16 cellular contexts compared by ENCODE assay signal in the genomic region with DNA sequence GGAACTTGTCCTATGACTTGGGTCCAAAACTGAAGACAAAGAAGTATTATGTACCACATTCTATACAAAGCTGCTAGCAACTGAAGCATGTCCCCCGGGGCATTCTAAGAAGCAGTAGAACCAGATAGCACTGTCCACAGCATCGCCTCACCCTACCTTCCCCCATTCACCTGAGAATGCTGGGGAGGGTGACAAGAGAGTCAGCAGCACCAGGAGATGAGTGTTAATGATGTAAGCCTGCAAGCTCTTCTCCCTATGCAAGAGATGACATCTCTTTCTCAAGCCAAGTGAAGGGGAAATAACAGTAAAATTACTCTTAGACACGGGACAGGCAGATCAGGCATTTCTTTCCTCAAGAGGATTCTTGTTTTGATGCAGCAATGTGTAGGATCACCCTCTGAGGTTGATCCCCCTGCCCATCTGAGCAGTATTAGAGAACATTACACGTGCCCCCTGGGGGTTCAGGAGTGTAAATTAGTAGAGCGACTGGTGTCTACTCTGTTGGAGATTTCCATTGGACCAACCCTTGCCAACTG. TPM values are rescaled to one million over a fixed set of nuclear protein-coding genes. Genes with fewer than 3 reads are reported as not detected.
DNase-seq lines count a peak whose midpoint lies in the region; ATAC-seq and TF ChIP-seq lines count a peak whose summit lies in the region.
"Had no signal": no experiment of that assay in that cellular context is flagged by ENCODE, and none has a peak within 500 bp of the region (broad histone marks: within the 10 kb centered on the region; RNA-seq: fewer than 3 reads in every experiment).

No MANE protein-coding gene starts in this region.

- H3K36me3 Mint-ChIP-seq in activated B cell treated with CpG ODN at 0.5 μM for 24 hours (ENCODE audit: low read depth), result peaks cover 29% of the 10 kb centered on the region

- peak overlapping the region; percentile 55 for H3K4me3 Mint-ChIP-seq in activated B cell treated with CpG ODN at 0.5 μM for 24 hours

- POLR2A ChIA-PET in activated B cell treated with CpG ODN at 0.5 μM for 24 hours (lab: Charles Lee), result interaction anchor here (0.8 to 3.1 kb wide), 8 partner anchors 9 to 226 kb away, joined by 3 to 46 read pairs (median 13); partner anchors contain the start of genes TLR1, TLR10 and TLR6

- intact Hi-C loops in activated B cell treated with CpG ODN at 0.5 μM for 24 hours (cut with micrococcal nuclease), result no loop called here

- DNase-seq in GM10266 (ENCODE audit: extremely low spot score) (peak; percentile 78), activated B cell treated with CpG ODN at 0.5 μM for 24 hours (no peak), NCI-H1436 treated with DMSO at 0.1 percent for 48 hours (lab: John Stamatoyannopoulos, UW) (no peak), NCI-H345 (lab: John Stamatoyannopoulos, UW) (no peak)
- DNase-seq in activated CD8-positive, alpha-beta memory T cell treated with anti-CD3 and anti-CD28 coated beads, Interleukin-2, amount 50 U/mL, for 4 hours, result no peak
- DNase-seq: KG1; NCI-H526; stimulated activated CD4-positive, alpha-beta T cell treated with anti-CD3 and anti-CD28 coated beads, Interleukin-2, amount 100 ng/mL, for 48 hours; transverse colon had no signal

- no peaks in the 10 kb centered on the region for H3K27me3 Mint-ChIP-seq in activated B cell treated with CpG ODN at 0.5 μM for 24 hours

- TF ChIP-seq CTCF in GM10266 (IDR thresholded peaks at IDR 0.05; ENCODE audit: control insufficient read depth, insufficient read depth, low read depth, missing control alignments), result no peak
- no peak for TF ChIP-seq CTCF in activated B cell treated with CpG ODN at 0.5 μM for 24 hours (IDR thresholded peaks at IDR 0.05)

- peak overlapping the region; percentile 96 for H3K27ac Mint-ChIP-seq in activated B cell treated with CpG ODN at 0.5 μM for 24 hours
- H3K27ac Mint-ChIP-seq: activated T-helper 2 cell treated with anti-CD3 and anti-CD28 coated beads, Interferon-gamma antibody, Interleukin-2, Interleukin-4, amounts not matched to agents 10 μg/mL and 5 μg/mL and 100 μg/mL, durations not matched to agents 14 hours and 24 hours and 36 hours had no signal

- CTCF ChIA-PET in activated B cell treated with CpG ODN at 0.5 μM for 24 hours (lab: Charles Lee), result interaction anchor here (0.9 to 2.5 kb wide), 8 partner anchors 9 to 59 kb away, joined by 3 to 12 read pairs (median 4); partner anchors contain the start of genes TLR1, TLR10 and TLR6

- peaks cover 14% of the 10 kb centered on the region for H3K9me3 Mint-ChIP-seq in activated B cell treated with CpG ODN at 0.5 μM for 24 hours

- ATAC-seq in GM19395 (IDR thresholded peaks at IDR 0.05; ENCODE audit: unreplicated experiment) (peak; percentile 55), HG03066 (IDR thresholded peaks at IDR 0.05; ENCODE audit: low read depth, unreplicated experiment) (peak; percentile 59), activated B cell treated with CpG ODN at 0.5 μM for 24 hours (ENCODE audit: low read depth) (peak; percentile 23), HG02973 (IDR thresholded peaks at IDR 0.05; ENCODE audit: unreplicated experiment) (no peak)

- peaks cover 73% of the 10 kb centered on the region for H3K4me1 Mint-ChIP-seq in activated B cell treated with CpG ODN at 0.5 μM for 24 hours

RNA-seq across cellular contexts. Expression of gene TLR1, which starts 13.9 kb away (rescaled TPM):
- 39.6 and 43.0 TPM in 2 replicates for total RNA-seq in activated B cell treated with CpG ODN at 0.5 μM for 24 hours

RNA-seq across cellular contexts. Expression of gene TLR10, which starts 35.7 kb away (rescaled TPM):
- 92.0 and 107 TPM in 2 replicates for total RNA-seq in activated B cell treated with CpG ODN at 0.5 μM for 24 hours
- total RNA-seq: activated T-helper 2 cell treated with anti-CD3 and anti-CD28 coated beads, Interferon-gamma antibody, Interleukin-2, Interleukin-4, amounts not matched to agents 10 μg/mL and 5 μg/mL and 100 μg/mL, durations not matched to agents 14 hours and 24 hours and 36 hours; chondrocyte; glomerular endothelial cell; myocyte had no signal

RNA-seq across cellular contexts. Expression of gene TLR6, which starts 38.1 kb away (rescaled TPM):
- 59.1 and 64.7 TPM in 2 replicates for total RNA-seq in activated B cell treated with CpG ODN at 0.5 μM for 24 hours

RNA-seq across cellular contexts. Expression of gene FAM114A1, which starts 49.1 kb away (rescaled TPM):
- 3.3 and 4.5 TPM in 2 replicates for total RNA-seq in activated B cell treated with CpG ODN at 0.5 μM for 24 hours
